ENCODE assay signal across 8 cellular contexts in the genomic region with DNA sequence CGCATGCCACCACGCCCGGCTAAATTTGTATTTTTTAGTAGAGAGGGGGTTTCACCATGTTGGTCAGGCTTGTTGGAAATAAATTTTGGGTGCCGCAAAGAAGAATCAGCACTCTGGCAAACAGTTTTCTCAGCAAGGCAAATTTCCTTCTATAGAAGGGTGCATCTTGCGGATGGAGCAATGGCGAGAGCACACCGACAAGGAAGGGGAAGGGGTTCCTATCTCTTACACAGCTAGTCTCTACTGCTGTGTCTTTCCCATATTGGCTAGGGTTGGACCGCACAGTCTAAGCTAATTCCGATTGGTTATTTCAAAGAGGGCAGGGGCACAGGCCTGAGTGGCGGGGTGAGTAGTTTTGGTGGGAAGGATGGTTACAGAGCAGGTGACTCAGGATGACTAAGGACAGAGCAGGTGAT. TPM values are rescaled to one million over a fixed set of nuclear protein-coding genes. Genes with fewer than 3 reads are reported as not detected.
DNase-seq lines count a peak whose midpoint lies in the region; ATAC-seq and TF ChIP-seq lines count a peak whose summit lies in the region.

No MANE protein-coding gene starts in this region.

- H3K9ac ChIP-seq in Loucy (ENCODE audit: low read depth, low read length, poor library complexity, severe bottlenecking), result peak overlapping the region; percentile 92

- no peaks in the 10 kb centered on the region for H3K9me3 ChIP-seq in CD4-positive, CD25-positive, alpha-beta regulatory T cell (ENCODE audit: control insufficient read depth in 2 of 2, low read length in 2 of 2)
- no peaks in the 10 kb centered on the region for H3K9me3 ChIP-seq in Loucy (ENCODE audit: insufficient read depth, low read depth, low read length)

- H3K4me1 ChIP-seq in CD4-positive, CD25-positive, alpha-beta regulatory T cell (ENCODE audit: control insufficient read depth, insufficient read depth, low read length, poor library complexity, severe bottlenecking), result peaks cover 34% of the 10 kb centered on the region
- H3K4me1 ChIP-seq in Loucy (ENCODE audit: insufficient read depth, low read length, poor library complexity, severe bottlenecking), result peaks cover 49% of the 10 kb centered on the region

- peaks cover 81% of the 10 kb centered on the region for H3K79me2 ChIP-seq in Loucy (ENCODE audit: insufficient read depth, low read length)

- H3K36me3 Mint-ChIP-seq in CD4-positive, CD25-positive, alpha-beta regulatory T cell, result peaks cover 3% of the 10 kb centered on the region
- H3K36me3 Mint-ChIP-seq in dendritic cell treated with granulocyte-macrophage colony-stimulating factor and Interleukin-4, amounts not matched to agents 40 ng/mL and 50 ng/mL, for 4 days (ENCODE audit: low read depth), result peaks cover 24% of the 10 kb centered on the region
- peaks cover 51% of the 10 kb centered on the region for H3K36me3 Mint-ChIP-seq in nephron progenitor cell (ENCODE audit: low read depth)

- H3K4me3 ChIP-seq in CD4-positive, CD25-positive, alpha-beta regulatory T cell (ENCODE audit: low read depth, low read length), result peak overlapping the region; percentile 91
- H3K4me3 ChIP-seq in Loucy (ENCODE audit: low read length, poor library complexity, severe bottlenecking), result peak overlapping the region; percentile 100

- peaks cover 0 to 85% (median 37%) of the 10 kb centered on the region in 4 donors for H3K4me1 Mint-ChIP-seq in CD4-positive, CD25-positive, alpha-beta regulatory T cell
- peaks cover 54% of the 10 kb centered on the region for H3K4me1 Mint-ChIP-seq in dendritic cell treated with granulocyte-macrophage colony-stimulating factor and Interleukin-4, amounts not matched to agents 40 ng/mL and 50 ng/mL, for 4 days (ENCODE audit: low read depth)
- peaks cover 46% of the 10 kb centered on the region for H3K4me1 Mint-ChIP-seq in nephron progenitor cell

- H3K27ac Mint-ChIP-seq in CD4-positive, CD25-positive, alpha-beta regulatory T cell, result peak overlapping the region; percentile 71 to 98 (median 94)
- peak overlapping the region; percentile 88 for H3K27ac Mint-ChIP-seq in dendritic cell treated with granulocyte-macrophage colony-stimulating factor and Interleukin-4, amounts not matched to agents 40 ng/mL and 50 ng/mL, for 4 days
- no peak overlapping the region for H3K27ac Mint-ChIP-seq in nephron progenitor cell

- peaks cover 34% of the 10 kb centered on the region for H4K20me1 ChIP-seq in Loucy (ENCODE audit: insufficient read depth, low read length, poor library complexity, severe bottlenecking)

- no peaks in the 10 kb centered on the region for H3K9me2 ChIP-seq in Loucy (replicated peaks; ENCODE audit: low read depth, low read length)

- H3K36me3 ChIP-seq in CD4-positive, CD25-positive, alpha-beta regulatory T cell (ENCODE audit: control insufficient read depth, insufficient read depth, low read length), result peaks cover 3% of the 10 kb centered on the region
- no peaks in the 10 kb centered on the region for H3K36me3 ChIP-seq in Loucy (ENCODE audit: insufficient read depth, low read length)

- ATAC-seq in CD4-positive, CD25-positive, alpha-beta regulatory T cell (ENCODE audit: low read depth in 2 of 2), result no peak
- no peak for ATAC-seq in GM18519 (IDR thresholded peaks at IDR 0.05; ENCODE audit: low FRiP score, unreplicated experiment)

- no peak for DNase-seq in CD4-positive, CD25-positive, alpha-beta regulatory T cell
- DNase-seq in nephron progenitor cell (no peak), superior temporal gyrus (ENCODE audit: extremely low spot score) (no peak), GM03348 (ENCODE audit: low spot score) (no peak), NK-92 (lab: John Stamatoyannopoulos, UW; ENCODE audit: unreplicated experiment) (no peak)

- no peaks in the 10 kb centered on the region for H3K27me3 ChIP-seq in CD4-positive, CD25-positive, alpha-beta regulatory T cell (ENCODE audit: control insufficient read depth, insufficient read depth, low read length)
- no peaks in the 10 kb centered on the region for H3K27me3 ChIP-seq in Loucy (ENCODE audit: insufficient read depth, low read length, poor library complexity, severe bottlenecking)

- H2AFZ ChIP-seq in Loucy (ENCODE audit: low read length), result no peak overlapping the region

- H3K27ac ChIP-seq in CD4-positive, CD25-positive, alpha-beta regulatory T cell (ENCODE audit: insufficient read depth, low read length, poor library complexity, severe bottlenecking), result no peak overlapping the region

- H3F3A ChIP-seq in Loucy (ENCODE audit: low read depth), result no peaks in the 10 kb centered on the region

- peak overlapping the region; percentile 98 for H3K4me2 ChIP-seq in Loucy (ENCODE audit: low read depth, low read length, poor library complexity, severe bottlenecking)

- no peaks in the 10 kb centered on the region for H3K9me3 Mint-ChIP-seq in CD4-positive, CD25-positive, alpha-beta regulatory T cell
- H3K9me3 Mint-ChIP-seq in dendritic cell treated with granulocyte-macrophage colony-stimulating factor and Interleukin-4, amounts not matched to agents 40 ng/mL and 50 ng/mL, for 4 days, result no peaks in the 10 kb centered on the region
- peaks cover 14% of the 10 kb centered on the region for H3K9me3 Mint-ChIP-seq in nephron progenitor cell

- intact Hi-C loops in dendritic cell treated with granulocyte-macrophage colony-stimulating factor and Interleukin-4, amounts not matched to agents 40 ng/mL and 50 ng/mL, for 4 days (cut with micrococcal nuclease), result no loop called here

- TF ChIP-seq CTCF in Loucy (conservative IDR thresholded peaks at IDR 0.05; ENCODE audit: low read length) (no peak), nephron progenitor cell (IDR thresholded peaks at IDR 0.05) (no peak)

- peak overlapping the region; percentile 93 to 100 (median 100) for H3K4me3 Mint-ChIP-seq in CD4-positive, CD25-positive, alpha-beta regulatory T cell
- peak overlapping the region; percentile 94 for H3K4me3 Mint-ChIP-seq in dendritic cell treated with granulocyte-macrophage colony-stimulating factor and Interleukin-4, amounts not matched to agents 40 ng/mL and 50 ng/mL, for 4 days
- peak overlapping the region; percentile 96 for H3K4me3 Mint-ChIP-seq in nephron progenitor cell

- H3K27me3 Mint-ChIP-seq in CD4-positive, CD25-positive, alpha-beta regulatory T cell, result peaks cover 6% of the 10 kb centered on the region
- H3K27me3 Mint-ChIP-seq in dendritic cell treated with granulocyte-macrophage colony-stimulating factor and Interleukin-4, amounts not matched to agents 40 ng/mL and 50 ng/mL, for 4 days, result no peaks in the 10 kb centered on the region
- H3K27me3 Mint-ChIP-seq in nephron progenitor cell (ENCODE audit: low read depth, poor library complexity), result peaks cover 18% of the 10 kb centered on the region

RNA-seq across cellular contexts. Expression of a gene that starts 0.7 kb away (rescaled TPM):
- total RNA-seq in CD4-positive, CD25-positive, alpha-beta regulatory T cell, result 50.5 TPM
- polyA plus RNA-seq in CD4-positive, CD25-positive, alpha-beta regulatory T cell, result 10 to 100 TPM; 35.8 to 40.3 (median 39.4) TPM

RNA-seq across cellular contexts. Expression of a gene that starts 30.3 kb away (rescaled TPM):
- 0.37 TPM for total RNA-seq in CD4-positive, CD25-positive, alpha-beta regulatory T cell
- polyA plus RNA-seq in CD4-positive, CD25-positive, alpha-beta regulatory T cell, result not detected

RNA-seq across cellular contexts. Expression of a gene that starts 53.0 kb away (rescaled TPM):
- 3.3 TPM for total RNA-seq in CD4-positive, CD25-positive, alpha-beta regulatory T cell
- polyA plus RNA-seq in CD4-positive, CD25-positive, alpha-beta regulatory T cell, result under 1 TPM in 1 of 4 donors, not detected in 3; 0.05 TPM
